8 cellular contexts compared by ENCODE assay signal in genomic region chr12:50110127-50110761, GRCh38. TPM values are rescaled to one million over a fixed set of nuclear protein-coding genes. Genes with fewer than 3 reads are reported as not detected.
A peak's percentile ranks its signal among the peaks of the same experiment; 100 is the strongest.
DNase-seq lines count a peak whose midpoint lies in the region; ATAC-seq and TF ChIP-seq lines count a peak whose summit lies in the region.

No MANE protein-coding gene starts in this region.

- H3K27me3 ChIP-seq in colonic mucosa = no peaks in the 10 kb centered on the region

- peak overlapping the region; percentile 28 for H3K4me3 Mint-ChIP-seq in neural crest cell

- peaks cover 30% of the 10 kb centered on the region for H3K4me1 Mint-ChIP-seq in neural crest cell

- H3K27ac Mint-ChIP-seq in neural crest cell (ENCODE audit: unreplicated experiment) = peak overlapping the region; percentile 51

- intact Hi-C loops in colonic mucosa (cut with DNase I) = no loop called here

- H3K9ac ChIP-seq in colonic mucosa (ENCODE audit: low read depth in 2 of 2, low read length in 2 of 2) = peak overlapping the region; percentile 68 to 99

- no peaks in the 10 kb centered on the region for H3K27me3 Mint-ChIP-seq in neural crest cell (ENCODE audit: low read depth)

- H3K4me1 ChIP-seq in colonic mucosa = peaks cover 32% of the 10 kb centered on the region

- peak overlapping the region; percentile 23 for H3K4me3 ChIP-seq in colonic mucosa

- TF ChIP-seq POLR2A in GM10847 (IDR thresholded peaks at IDR 0.05; ENCODE audit: extremely low read depth, insufficient read length) = peak; percentile 20

- no peaks in the 10 kb centered on the region for H3K36me3 Mint-ChIP-seq in neural crest cell (ENCODE audit: low read depth)

- H3K36me3 ChIP-seq in colonic mucosa = no peaks in the 10 kb centered on the region

- DNase-seq in NAMALWA (ENCODE audit: low spot score) (peak; percentile 53), colonic mucosa (peak; percentile 82), neural crest cell (ENCODE audit: low read depth, low spot score) (no peak), NOMO-1 treated with dmso at 0.1 percent for 144 hours (lab: John Stamatoyannopoulos, UW; ENCODE audit: unreplicated experiment) (no peak), pons (ENCODE audit: low spot score) (no peak)
- no peak for DNase-seq in stimulated activated CD4-positive, alpha-beta T cell treated with anti-CD3 and anti-CD28 coated beads, Interleukin-2, amount 100 ng/mL, for 24 hours

- TF ChIP-seq CTCF in colonic mucosa (IDR thresholded peaks at IDR 0.05) = no peak
- no peak for TF ChIP-seq CTCF in neural crest cell (conservative IDR thresholded peaks at IDR 0.05)

- H3K9me3 Mint-ChIP-seq in neural crest cell = no peaks in the 10 kb centered on the region

- no peak for ATAC-seq in HG03139 (IDR thresholded peaks at IDR 0.05; ENCODE audit: unreplicated experiment)

- H3K27ac ChIP-seq in colonic mucosa = peak overlapping the region; percentile 88

- H3K9me3 ChIP-seq in colonic mucosa = no peaks in the 10 kb centered on the region

RNA-seq across cellular contexts. Expression of gene COX14, which starts 1.8 kb away (rescaled TPM):
- total RNA-seq in colonic mucosa (10 to 100 TPM; 74.4 to 86.8 TPM), neural crest cell (22.4 and 23.3 TPM in 2 replicates)

RNA-seq across cellular contexts. Expression of gene GPD1, which starts 6.4 kb away (rescaled TPM):
- 1 to 10 TPM; 2.1 to 3.4 TPM for total RNA-seq in colonic mucosa
- total RNA-seq in neural crest cell = 0.16 and 0.49 TPM in 2 replicates

RNA-seq across cellular contexts. Expression of gene SMARCD1, which starts 25.1 kb away (rescaled TPM):
- total RNA-seq in colonic mucosa (10 to 100 TPM; 30.6 to 43.9 TPM), neural crest cell (187 TPM in 2 replicates)

RNA-seq across cellular contexts. Expression of gene ASIC1, which starts 52.8 kb away (rescaled TPM):
- total RNA-seq in colonic mucosa (1 to 10 TPM; 1.0 to 1.1 TPM), neural crest cell (22.7 and 25.0 TPM in 2 replicates)

RNA-seq across cellular contexts. Expression of gene CERS5, which starts 56.9 kb away (rescaled TPM):
- total RNA-seq in colonic mucosa (10 to 100 TPM; 17.6 to 19.4 TPM), neural crest cell (61.7 and 63.4 TPM in 2 replicates)

Comparison
In these comparisons a context has a peak if more than half of its experiments do, and no peak if none do; other contexts are left out.
1. DNase-seq: peak in NAMALWA (single experiment) and colonic mucosa (single experiment); none in neural crest cell (single experiment), NOMO-1 treated with dmso at 0.1 percent for 144 hours (single experiment), stimulated activated CD4-positive, alpha-beta T cell treated with anti-CD3 and anti-CD28 coated beads, Interleukin-2, amount 100 ng/mL, for 24 hours (0 of 2) and pons (single experiment).